Comparison of ENCODE assay signal across 9 cellular contexts in the genomic region with DNA sequence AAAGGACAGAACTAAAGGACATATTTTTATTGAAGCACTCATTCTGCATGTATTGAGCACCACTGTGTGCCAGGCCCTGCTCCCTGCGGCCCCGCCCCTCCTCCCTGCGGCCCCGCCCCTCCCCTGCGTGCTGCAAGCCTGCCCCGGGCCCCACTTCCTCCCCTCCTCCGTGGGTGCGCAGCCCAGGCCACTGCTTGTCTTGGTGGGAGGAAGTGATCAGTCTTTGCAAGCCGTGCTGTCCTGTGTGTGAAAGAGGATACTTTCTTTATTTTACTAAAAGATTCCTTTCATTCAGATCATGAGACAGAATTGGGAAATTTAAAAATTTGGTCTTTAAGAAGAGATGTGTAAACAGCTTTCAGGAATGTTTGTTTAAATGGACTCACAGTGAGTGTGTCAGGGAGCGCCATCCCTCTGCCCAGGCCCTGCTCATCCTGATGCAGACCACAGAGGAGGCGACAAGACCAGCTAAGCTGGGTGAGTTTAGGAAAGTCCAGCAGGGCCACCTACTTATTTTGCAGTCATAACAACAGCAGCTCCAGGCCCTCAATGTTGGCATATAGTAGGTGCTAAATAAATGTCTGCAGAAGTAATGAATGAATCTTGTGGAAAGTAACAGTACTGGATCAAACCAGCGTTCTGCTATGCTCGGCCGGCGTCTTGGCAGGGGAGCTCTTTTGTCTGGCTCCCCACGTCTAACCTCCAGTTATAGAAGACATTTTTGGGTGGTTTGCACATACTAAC.
DNase-seq lines count a peak whose midpoint lies in the region; ATAC-seq and TF ChIP-seq lines count a peak whose summit lies in the region.
"Had no signal": no experiment of that assay in that cellular context is flagged by ENCODE, and none has a peak within 500 bp of the region (broad histone marks: within the 10 kb centered on the region; RNA-seq: fewer than 3 reads in every experiment).

No MANE protein-coding gene starts in this region.

- H3K9me3 ChIP-seq in left ventricle myocardium inferior (replicated peaks) (no peaks in the 10 kb centered on the region), HAP-1 (no peaks in the 10 kb centered on the region)
- H3K9me3 ChIP-seq: thoracic aorta had no signal

- no peak for TF ChIP-seq CTCF in left ventricle myocardium inferior (IDR thresholded peaks at IDR 0.05; ENCODE audit: borderline replicate concordance)

- in situ Hi-C loops in HAP-1 (cut with MboI; ENCODE audit: low sequenced_read_pairs) = no loop called here

- H3K27ac ChIP-seq in left ventricle myocardium inferior (replicated peaks) = no peak overlapping the region
- H3K27ac ChIP-seq: thoracic aorta had no signal

- ATAC-seq in HG03460 (IDR thresholded peaks at IDR 0.05; ENCODE audit: unreplicated experiment) = no peak

- H3K36me3 ChIP-seq in left ventricle myocardium inferior = no peaks in the 10 kb centered on the region
- no peaks in the 10 kb centered on the region for H3K36me3 ChIP-seq in HAP-1 (replicated peaks)
- H3K36me3 ChIP-seq: thoracic aorta had no signal

- H3K4me3 ChIP-seq in left ventricle myocardium inferior (no peak overlapping the region), HAP-1 (no peak overlapping the region)
- H3K4me3 ChIP-seq: thoracic aorta had no signal

- H3K4me1 ChIP-seq in left ventricle myocardium inferior (peaks cover 36% of the 10 kb centered on the region), HAP-1 (no peaks in the 10 kb centered on the region; the same call in 1 of the 2 replicates)

- DNase-seq in NOMO-1 treated with DMSO at 0.1 percent for 48 hours (lab: John Stamatoyannopoulos, UW; ENCODE audit: unreplicated experiment) (peak; percentile 62), activated T-cell treated with anti-CD3 and anti-CD28 coated beads for 1 hour (ENCODE audit: low read depth) (peak; percentile 46), left ventricle myocardium inferior (peak; percentile 42), HAP-1 (ENCODE audit: low spot score in 2 of 2) (no peak), 8988T (no peak), OCI-M1 (lab: John Stamatoyannopoulos, UW) (no peak)
- DNase-seq in stimulated activated CD8-positive, alpha-beta memory T cell treated with anti-CD3 and anti-CD28 coated beads, Interleukin-4, amount 100 ng/mL, for 48 hours = peak; percentile 70

- intact Hi-C loops in left ventricle myocardium inferior (cut with micrococcal nuclease) = no loop called here

- no peaks in the 10 kb centered on the region for H3K27me3 ChIP-seq in left ventricle myocardium inferior (ENCODE audit: low read depth)
- no peaks in the 10 kb centered on the region for H3K27me3 ChIP-seq in HAP-1 (ENCODE audit: low read depth)

Comparison
In these comparisons a context has a peak if more than half of its experiments do, and no peak if none do; other contexts are left out.
1. DNase-seq: peak in NOMO-1 treated with DMSO at 0.1 percent for 48 hours (single experiment), activated T-cell treated with anti-CD3 and anti-CD28 coated beads for 1 hour (single experiment), left ventricle myocardium inferior (single experiment) and stimulated activated CD8-positive, alpha-beta memory T cell treated with anti-CD3 and anti-CD28 coated beads, Interleukin-4, amount 100 ng/mL, for 48 hours (single experiment); none in HAP-1 (0 of 2), 8988T (single experiment) and OCI-M1 (single experiment).